In genomic region chr5:607541-608285, GRCh38 we compare ENCODE assay signal across 8 cellular contexts. TPM values are rescaled to one million over a fixed set of nuclear protein-coding genes. Genes with fewer than 3 reads are reported as not detected.
A peak's percentile ranks its signal among the peaks of the same experiment; 100 is the strongest.
DNase-seq lines count a peak whose midpoint lies in the region; ATAC-seq and TF ChIP-seq lines count a peak whose summit lies in the region.

No MANE protein-coding gene starts in this region.

- no peaks in the 10 kb centered on the region for H3K36me3 Mint-ChIP-seq in activated CD4-positive, alpha-beta T cell treated with anti-CD3 and anti-CD28 coated beads, Interleukin-2, amount 10 ng/mL, durations not matched to agents 24 days and 14 days (ENCODE audit: low read depth)
- no peaks in the 10 kb centered on the region for H3K36me3 Mint-ChIP-seq in progenitor cell of endocrine pancreas (ENCODE audit: insufficient read depth)
- H3K36me3 Mint-ChIP-seq in activated T-helper 2 cell treated with anti-CD3 and anti-CD28 coated beads, Interferon-gamma antibody, Interleukin-2, Interleukin-4, amounts not matched to agents 10 μg/mL and 5 μg/mL and 100 μg/mL, durations not matched to agents 14 hours and 24 hours and 36 hours (ENCODE audit: low read depth): no peaks in the 10 kb centered on the region

- no peak for TF ChIP-seq CTCF in progenitor cell of endocrine pancreas (IDR thresholded peaks at IDR 0.05; ENCODE audit: unreplicated experiment)

- H3K9me3 Mint-ChIP-seq in activated CD4-positive, alpha-beta T cell treated with anti-CD3 and anti-CD28 coated beads, Interleukin-2, amount 10 ng/mL, durations not matched to agents 24 days and 14 days: no peaks in the 10 kb centered on the region
- no peaks in the 10 kb centered on the region for H3K9me3 Mint-ChIP-seq in progenitor cell of endocrine pancreas (ENCODE audit: low read depth)
- peaks cover under 1% of the 10 kb centered on the region for H3K9me3 Mint-ChIP-seq in activated T-helper 2 cell treated with anti-CD3 and anti-CD28 coated beads, Interferon-gamma antibody, Interleukin-2, Interleukin-4, amounts not matched to agents 10 μg/mL and 5 μg/mL and 100 μg/mL, durations not matched to agents 14 hours and 24 hours and 36 hours

- intact Hi-C loops in activated CD4-positive, alpha-beta T cell treated with anti-CD3 and anti-CD28 coated beads, Interleukin-2, amount 10 ng/mL, durations not matched to agents 24 days and 14 days (cut with micrococcal nuclease): no loop called here
- intact Hi-C loops in activated T-helper 2 cell treated with anti-CD3 and anti-CD28 coated beads, Interferon-gamma antibody, Interleukin-2, Interleukin-4, amounts not matched to agents 10 μg/mL and 5 μg/mL and 100 μg/mL, durations not matched to agents 14 hours and 24 hours and 36 hours (cut with micrococcal nuclease): no loop called here

- no peak for DNase-seq in activated CD4-positive, alpha-beta T cell treated with anti-CD3 and anti-CD28 coated beads, Interleukin-2, amount 10 ng/mL, durations not matched to agents 24 days and 14 days
- DNase-seq in activated CD4-positive, alpha-beta T cell treated with anti-CD3 and anti-CD28 coated beads, Interleukin-2, amount 50 U/mL, for 1 hour: no peak
- peak; percentile 91 for DNase-seq in NOMO-1 treated with dmso at 0.1 percent for 144 hours (lab: John Stamatoyannopoulos, UW; ENCODE audit: unreplicated experiment)
- no peak for DNase-seq in progenitor cell of endocrine pancreas (ENCODE audit: low spot score, unreplicated experiment)
- no peak for DNase-seq in activated T-helper 2 cell treated with anti-CD3 and anti-CD28 coated beads, Interferon-gamma antibody, Interleukin-2, Interleukin-4, amounts not matched to agents 10 μg/mL and 5 μg/mL and 100 μg/mL, durations not matched to agents 14 hours and 24 hours and 36 hours (ENCODE audit: low spot score)
- DNase-seq in GM03348 (ENCODE audit: low spot score): no peak
- DNase-seq in activated effector memory CD4-positive, alpha-beta T cell treated with Interleukin-2 at 50 U/mL for 16 hours: no peak

- H3K27ac Mint-ChIP-seq in activated CD4-positive, alpha-beta T cell treated with anti-CD3 and anti-CD28 coated beads, Interleukin-2, amount 10 ng/mL, durations not matched to agents 24 days and 14 days: peak overlapping the region; percentile 36
- peak overlapping the region; percentile 9 for H3K27ac Mint-ChIP-seq in progenitor cell of endocrine pancreas
- no peak overlapping the region for H3K27ac Mint-ChIP-seq in activated T-helper 2 cell treated with anti-CD3 and anti-CD28 coated beads, Interferon-gamma antibody, Interleukin-2, Interleukin-4, amounts not matched to agents 10 μg/mL and 5 μg/mL and 100 μg/mL, durations not matched to agents 14 hours and 24 hours and 36 hours

- peaks cover 7% of the 10 kb centered on the region for H3K27me3 Mint-ChIP-seq in activated CD4-positive, alpha-beta T cell treated with anti-CD3 and anti-CD28 coated beads, Interleukin-2, amount 10 ng/mL, durations not matched to agents 24 days and 14 days
- peaks cover 12% of the 10 kb centered on the region for H3K27me3 Mint-ChIP-seq in progenitor cell of endocrine pancreas
- no peaks in the 10 kb centered on the region for H3K27me3 Mint-ChIP-seq in activated T-helper 2 cell treated with anti-CD3 and anti-CD28 coated beads, Interferon-gamma antibody, Interleukin-2, Interleukin-4, amounts not matched to agents 10 μg/mL and 5 μg/mL and 100 μg/mL, durations not matched to agents 14 hours and 24 hours and 36 hours (ENCODE audit: low read depth)

- H3K4me3 Mint-ChIP-seq in activated CD4-positive, alpha-beta T cell treated with anti-CD3 and anti-CD28 coated beads, Interleukin-2, amount 10 ng/mL, durations not matched to agents 24 days and 14 days: no peak overlapping the region
- no peak overlapping the region for H3K4me3 Mint-ChIP-seq in progenitor cell of endocrine pancreas (ENCODE audit: low read depth)
- H3K4me3 Mint-ChIP-seq in activated T-helper 2 cell treated with anti-CD3 and anti-CD28 coated beads, Interferon-gamma antibody, Interleukin-2, Interleukin-4, amounts not matched to agents 10 μg/mL and 5 μg/mL and 100 μg/mL, durations not matched to agents 14 hours and 24 hours and 36 hours (ENCODE audit: low read depth): no peak overlapping the region

- peaks cover 25% of the 10 kb centered on the region for H3K4me1 Mint-ChIP-seq in activated CD4-positive, alpha-beta T cell treated with anti-CD3 and anti-CD28 coated beads, Interleukin-2, amount 10 ng/mL, durations not matched to agents 24 days and 14 days
- peaks cover 11% of the 10 kb centered on the region for H3K4me1 Mint-ChIP-seq in progenitor cell of endocrine pancreas (ENCODE audit: low read depth)
- H3K4me1 Mint-ChIP-seq in activated T-helper 2 cell treated with anti-CD3 and anti-CD28 coated beads, Interferon-gamma antibody, Interleukin-2, Interleukin-4, amounts not matched to agents 10 μg/mL and 5 μg/mL and 100 μg/mL, durations not matched to agents 14 hours and 24 hours and 36 hours (ENCODE audit: low read depth): peaks cover 18% of the 10 kb centered on the region

- peak; percentile 48 for ATAC-seq in HG02678 (IDR thresholded peaks at IDR 0.05; ENCODE audit: unreplicated experiment)

RNA-seq across cellular contexts. Expression of gene CEP72, which starts 4.4 kb away (rescaled TPM):
- 33.2 and 36.0 TPM in 2 replicates for total RNA-seq in activated CD4-positive, alpha-beta T cell treated with anti-CD3 and anti-CD28 coated beads, Interleukin-2, amount 10 ng/mL, durations not matched to agents 24 days and 14 days
- 24.8 and 26.9 TPM in 2 replicates for total RNA-seq in progenitor cell of endocrine pancreas
- total RNA-seq in activated T-helper 2 cell treated with anti-CD3 and anti-CD28 coated beads, Interferon-gamma antibody, Interleukin-2, Interleukin-4, amounts not matched to agents 10 μg/mL and 5 μg/mL and 100 μg/mL, durations not matched to agents 14 hours and 24 hours and 36 hours: 29.6 and 30.2 TPM in 2 replicates
